ENCODE assay signal across 8 cellular contexts in the genomic region with DNA sequence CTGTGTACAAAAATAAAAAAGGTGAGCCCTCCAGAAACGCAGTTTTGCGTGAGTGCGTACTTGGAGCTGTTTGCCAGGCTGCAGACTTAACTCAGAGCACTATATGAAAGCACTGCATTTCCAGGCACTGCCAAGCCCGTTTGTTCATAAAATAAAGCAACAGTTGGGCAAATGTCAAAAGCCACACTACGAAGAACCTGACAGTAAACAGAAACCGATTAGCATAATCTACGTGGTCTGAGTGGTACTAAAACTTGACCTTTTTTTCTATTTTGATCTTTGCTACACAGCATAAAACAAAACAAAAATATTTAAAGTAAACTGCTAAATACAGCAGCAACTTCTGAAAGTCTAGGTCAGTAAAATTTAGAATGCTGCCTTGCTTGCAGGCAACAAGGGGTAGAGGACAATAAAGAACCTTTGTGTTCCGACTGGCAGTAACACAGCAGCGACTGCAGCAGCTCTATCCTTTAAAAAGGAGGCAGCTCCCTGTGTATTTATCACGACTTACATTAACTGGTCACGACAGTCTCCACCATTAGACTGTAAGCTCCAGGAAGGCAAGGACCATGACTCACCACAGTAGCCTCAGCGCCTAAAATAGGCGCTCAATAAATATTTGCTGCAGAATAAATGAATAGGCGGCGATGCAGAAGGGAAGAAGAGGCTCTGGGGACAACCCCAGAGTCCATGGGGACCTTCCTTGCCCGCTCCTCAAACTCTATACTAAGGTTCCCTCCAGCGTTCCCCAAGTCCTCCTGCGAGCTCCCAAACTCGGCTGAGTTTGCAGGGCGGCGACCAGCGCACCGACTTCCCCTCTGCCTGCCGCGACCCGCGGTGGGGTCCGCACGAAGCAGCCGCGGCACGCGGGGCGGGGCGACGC. TPM values are rescaled to one million over a fixed set of nuclear protein-coding genes. Genes with fewer than 3 reads are reported as not detected.
DNase-seq lines count a peak whose midpoint lies in the region; ATAC-seq and TF ChIP-seq lines count a peak whose summit lies in the region.

No MANE protein-coding gene starts in this region.

- peak overlapping the region; percentile 93 to 99 for H3K27ac ChIP-seq in coronary artery
- H3K27ac ChIP-seq in transverse colon: peak overlapping the region; percentile 90 to 95 (median 94)

- H3K27ac Mint-ChIP-seq in memory B cell: peak overlapping the region; percentile 98

- H3K9me3 ChIP-seq in BE2C (no peaks in the 10 kb centered on the region), transverse colon (no peaks in the 10 kb centered on the region)

- WGBS in transverse colon (ENCODE audit: low coverage in 1 of 2), 2 donors: 2 to 3% methylated on average over 10 to 35 of the region's 36 CpGs

- peaks cover 23% of the 10 kb centered on the region for H3K4me1 Mint-ChIP-seq in memory B cell

- H3K9me3 Mint-ChIP-seq in memory B cell: no peaks in the 10 kb centered on the region

- DNase-seq in BE2C (peak; percentile 5), RPMI8226 (peak; percentile 65), coronary artery (ENCODE audit: low spot score) (no peak), memory B cell (ENCODE audit: low spot score in 2 of 2) (peak in 1 of 2 donors; percentile 3), transverse colon (no peak), NCI-H2107 (lab: John Stamatoyannopoulos, UW) (no peak)

- TF ChIP-seq POLR2A in transverse colon (IDR thresholded peaks at IDR 0.05): no peak

- peaks cover 4% of the 10 kb centered on the region for H3K36me3 Mint-ChIP-seq in memory B cell

- H3K27me3 Mint-ChIP-seq in memory B cell: no peaks in the 10 kb centered on the region

- H3K36me3 ChIP-seq in BE2C: no peaks in the 10 kb centered on the region; the same call in none of the 2 replicates
- peaks cover 0 to 14% (median 3%) of the 10 kb centered on the region in 4 donors for H3K36me3 ChIP-seq in transverse colon

- TF ChIP-seq CTCF in BE2C (IDR thresholded peaks at IDR 0.05; ENCODE audit: low read depth, low read length) (no peak), coronary artery (IDR thresholded peaks at IDR 0.05) (no peak), transverse colon (IDR thresholded peaks at IDR 0.05) (no peak)

- TF ChIP-seq EP300 in transverse colon (IDR thresholded peaks at IDR 0.05; ENCODE audit: low read depth): no peak

- H3K4me1 ChIP-seq in BE2C (no peaks in the 10 kb centered on the region), transverse colon (peaks cover 9 to 32% (median 20%) of the 10 kb centered on the region in 4 donors)

- no peaks in the 10 kb centered on the region for H3K27me3 ChIP-seq in BE2C
- no peaks in the 10 kb centered on the region for H3K27me3 ChIP-seq in transverse colon

- H3K4me3 ChIP-seq in BE2C (ENCODE audit: low read depth, low read length) (peak overlapping the region; percentile 79), coronary artery (peak overlapping the region; percentile 96), transverse colon (peak overlapping the region; percentile 35 to 74 (median 68))

- in situ Hi-C loops in transverse colon (cut with MboI; ENCODE audit: low pct_ligation_motif_present in 1 of 4, low pct_unique_long_range_greater_than_20kb in 1 of 4, low sequenced_read_pairs in 3 of 4): no loop called here

- intact Hi-C loops in transverse colon (cut with DNase I; ENCODE audit: low total_unique reads): no loop called here

- H3K4me3 Mint-ChIP-seq in memory B cell: peak overlapping the region; percentile 97

- peak; percentile 8 for ATAC-seq in GM18870 (IDR thresholded peaks at IDR 0.05; ENCODE audit: unreplicated experiment)
- ATAC-seq in HG03460 (IDR thresholded peaks at IDR 0.05; ENCODE audit: unreplicated experiment): peak; percentile 1
- no peak for ATAC-seq in memory B cell (ENCODE audit: low read depth)

RNA-seq across cellular contexts. Expression of a gene that starts 0.9 kb away (rescaled TPM):
- polyA plus RNA-seq in BE2C (2012; ENCODE audit: insufficient read depth, insufficient read length, low read depth): 18.3 TPM
- 100 to 1,000 TPM in 2 of 4 donors, 10 to 100 TPM in 2; 46.8 to 209 (median 138) TPM for total RNA-seq in transverse colon

RNA-seq across cellular contexts. Expression of a gene that starts 44.2 kb away (rescaled TPM):
- not detected for polyA plus RNA-seq in BE2C (2012; ENCODE audit: insufficient read depth, insufficient read length, low read depth)
- total RNA-seq in transverse colon: not detected

Comparison
In these comparisons a context has a peak if more than half of its experiments do, and no peak if none do; other contexts are left out.
1. DNase-seq: peak in BE2C (single experiment) and RPMI8226 (single experiment); none in coronary artery (single experiment), transverse colon (single experiment) and NCI-H2107 (single experiment).
2. Peak in every context shown above with its lines, with median percentiles within 50 percentile points of each other: H3K4me3 ChIP-seq.